Comparison of ENCODE assay signal across 12 cellular contexts in the genomic region with DNA sequence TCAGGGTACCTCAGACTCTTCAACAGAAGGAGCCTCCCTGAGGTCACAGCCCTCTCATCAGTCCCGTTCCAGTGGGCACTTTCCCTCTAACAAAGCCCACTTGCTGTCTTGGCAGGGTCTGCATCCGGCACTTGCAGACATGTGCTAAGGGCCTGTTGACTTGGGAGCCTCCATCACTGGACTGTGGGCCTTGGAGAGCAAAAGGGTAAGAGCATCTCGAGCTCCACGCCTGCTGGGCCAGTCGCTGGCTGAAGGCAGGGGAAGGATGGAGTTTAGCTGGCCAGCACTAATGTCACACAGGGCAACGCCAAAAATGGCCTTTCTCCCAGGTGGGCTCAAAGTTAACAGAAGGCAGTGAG. TPM values are rescaled to one million over a fixed set of nuclear protein-coding genes. Genes with fewer than 3 reads are reported as not detected.
DNase-seq lines count a peak whose midpoint lies in the region; ATAC-seq lines count a peak whose summit lies in the region.
"Had no signal": no experiment of that assay in that cellular context is flagged by ENCODE, and none has a peak within 500 bp of the region (broad histone marks: within the 10 kb centered on the region; RNA-seq: fewer than 3 reads in every experiment).

No MANE protein-coding gene starts in this region.

- no peaks in the 10 kb centered on the region for H3K9me3 Mint-ChIP-seq in activated naive CD4-positive, alpha-beta T cell treated with anti-CD3 and anti-CD28 coated beads, Interleukin-2, amount 50 U/mL, for 24 hours
- no peaks in the 10 kb centered on the region for H3K9me3 Mint-ChIP-seq in activated naive CD8-positive, alpha-beta T cell treated with anti-CD3 and anti-CD28 coated beads, Interleukin-2, amount 10 ng/mL, durations not matched to agents 7 days and 5 days

- peaks cover 47% of the 10 kb centered on the region for H3K4me1 Mint-ChIP-seq in activated naive CD4-positive, alpha-beta T cell treated with anti-CD3 and anti-CD28 coated beads, Interleukin-2, amount 50 U/mL, for 24 hours
- peaks cover 32% of the 10 kb centered on the region for H3K4me1 Mint-ChIP-seq in activated naive CD8-positive, alpha-beta T cell treated with anti-CD3 and anti-CD28 coated beads, Interleukin-2, amount 10 ng/mL, durations not matched to agents 7 days and 5 days

- H3K79me1 ChIP-seq in mesenchymal stem cell (replicated peaks; ENCODE audit: low read length, poor library complexity, severe bottlenecking), result peaks cover 6% of the 10 kb centered on the region

- H2BK5ac ChIP-seq in mesenchymal stem cell (ENCODE audit: low read depth, low read length, poor library complexity, severe bottlenecking), result no peak overlapping the region

- no peak overlapping the region for H3K9ac ChIP-seq in mesenchymal stem cell (ENCODE audit: low read length)
- H3K9ac ChIP-seq in Karpas-422 (ENCODE audit: low read length), result no peak overlapping the region

- H2BK15ac ChIP-seq in mesenchymal stem cell (ENCODE audit: low read depth, poor library complexity, severe bottlenecking), result no peak overlapping the region

- peak overlapping the region; percentile 64 for H2AK5ac ChIP-seq in mesenchymal stem cell (ENCODE audit: low read length, severe bottlenecking)

- intact Hi-C loops in Right ventricle myocardium inferior (cut with DNase I), result no loop called here

- no peak for ATAC-seq in activated naive CD8-positive, alpha-beta T cell treated with anti-CD3 and anti-CD28 coated beads, Interleukin-2, amount 10 ng/mL, durations not matched to agents 7 days and 5 days (ENCODE audit: low read depth)
- ATAC-seq in Right ventricle myocardium inferior, result no peak

- POLR2A ChIA-PET in activated naive CD8-positive, alpha-beta T cell treated with anti-CD3 and anti-CD28 coated beads, Interleukin-2, amount 10 ng/mL, durations not matched to agents 7 days and 5 days (lab: Charles Lee), result no interaction called here

- peak overlapping the region; percentile 9 for H3K27ac Mint-ChIP-seq in activated naive CD4-positive, alpha-beta T cell treated with anti-CD3 and anti-CD28 coated beads, Interleukin-2, amount 50 U/mL, for 24 hours
- peak overlapping the region; percentile 66 for H3K27ac Mint-ChIP-seq in activated naive CD8-positive, alpha-beta T cell treated with anti-CD3 and anti-CD28 coated beads, Interleukin-2, amount 10 ng/mL, durations not matched to agents 7 days and 5 days

- H3K9me3 ChIP-seq in mesenchymal stem cell (ENCODE audit: control insufficient read depth, low read length) (no peaks in the 10 kb centered on the region), thymus (ENCODE audit: control insufficient read depth) (no peaks in the 10 kb centered on the region), Karpas-422 (ENCODE audit: low read length) (no peaks in the 10 kb centered on the region)
- H3K9me3 ChIP-seq: esophagus squamous epithelium had no signal

- peaks cover 19% of the 10 kb centered on the region for H3K79me2 ChIP-seq in Karpas-422 (ENCODE audit: low read length)

- H3K4me1 ChIP-seq in mesenchymal stem cell (ENCODE audit: control insufficient read depth, insufficient read depth, low read depth, low read length) (peaks cover 27% of the 10 kb centered on the region), thymus (ENCODE audit: control insufficient read depth, insufficient read depth, low read length) (peaks cover 15% of the 10 kb centered on the region), Karpas-422 (ENCODE audit: low read length) (peaks cover 23% of the 10 kb centered on the region)

- no peak for DNase-seq in activated naive CD4-positive, alpha-beta T cell (lab: John Stamatoyannopoulos, UW)
- no peak for DNase-seq in activated naive CD8-positive, alpha-beta T cell treated with anti-CD3 and anti-CD28 coated beads, Interleukin-2, amount 10 ng/mL, durations not matched to agents 7 days and 5 days
- DNase-seq in mesenchymal stem cell (no peak), Karpas-422 (no peak), hypothalamus (lab: John Stamatoyannopoulos, UW) (no peak), Right ventricle myocardium inferior (ENCODE audit: missing footprints) (no peak)
- DNase-seq: activated CD8-positive, alpha-beta memory T cell treated with anti-CD3 and anti-CD28 coated beads, Interleukin-2, amount 50 U/mL, for 4 hours; esophagus squamous epithelium; NCI-H345; PC-9 had no signal

- H3K27ac ChIP-seq in mesenchymal stem cell (ENCODE audit: low read length, poor library complexity, severe bottlenecking) (no peak overlapping the region), thymus (ENCODE audit: low read depth) (peak overlapping the region; percentile 59), Karpas-422 (ENCODE audit: low read length) (no peak overlapping the region)
- H3K27ac ChIP-seq: PC-9 had no signal

- peaks cover 4% of the 10 kb centered on the region for H3K36me3 Mint-ChIP-seq in activated naive CD4-positive, alpha-beta T cell treated with anti-CD3 and anti-CD28 coated beads, Interleukin-2, amount 50 U/mL, for 24 hours
- peaks cover 12% of the 10 kb centered on the region for H3K36me3 Mint-ChIP-seq in activated naive CD8-positive, alpha-beta T cell treated with anti-CD3 and anti-CD28 coated beads, Interleukin-2, amount 10 ng/mL, durations not matched to agents 7 days and 5 days

- no peaks in the 10 kb centered on the region for H3K9me2 ChIP-seq in Karpas-422 (replicated peaks; ENCODE audit: insufficient read depth, low read length)

- H3K23ac ChIP-seq in mesenchymal stem cell (ENCODE audit: low read length in 2 of 2), result peak overlapping the region in 1 of 2 experiments; percentile 34

- 84% methylated on average over 6 of the region's 6 CpGs for WGBS in mesenchymal stem cell
- 98% methylated on average over 6 of the region's 6 CpGs for WGBS in thymus

- H3K36me3 ChIP-seq in mesenchymal stem cell (ENCODE audit: control insufficient read depth in 1 of 2, insufficient read depth in 2 of 2, low read depth in 1 of 2, low read length in 2 of 2), result peaks cover 0 to 13% of the 10 kb centered on the region in 2 experiments
- H3K36me3 ChIP-seq in thymus (ENCODE audit: control insufficient read depth, insufficient read depth), result peaks cover 4% of the 10 kb centered on the region
- H3K36me3 ChIP-seq in Karpas-422 (ENCODE audit: insufficient read depth, low read length), result peaks cover 13% of the 10 kb centered on the region

- H3K4me2 ChIP-seq in mesenchymal stem cell (ENCODE audit: low read length, poor library complexity, severe bottlenecking) (no peak overlapping the region), Karpas-422 (ENCODE audit: low read depth, low read length, poor library complexity, severe bottlenecking) (no peak overlapping the region)
- H3K4me2 ChIP-seq: PC-9 had no signal

- no peaks in the 10 kb centered on the region for H4K20me1 ChIP-seq in Karpas-422 (ENCODE audit: insufficient read depth, low read depth, low read length)

- H3K18ac ChIP-seq in mesenchymal stem cell (ENCODE audit: low read depth in 1 of 2, low read length in 2 of 2), result no peak overlapping the region

- no peak overlapping the region for H2BK12ac ChIP-seq in mesenchymal stem cell (ENCODE audit: low read length in 2 of 2)

- H2BK120ac ChIP-seq in mesenchymal stem cell (ENCODE audit: low read depth, low read length), result no peak overlapping the region

- H2AFZ ChIP-seq in mesenchymal stem cell (ENCODE audit: low read depth, low read length), result no peak overlapping the region
- H2AFZ ChIP-seq in Karpas-422 (ENCODE audit: low read length), result no peak overlapping the region
- H2AFZ ChIP-seq: PC-9 had no signal

- H3K4me3 ChIP-seq in mesenchymal stem cell (ENCODE audit: insufficient read depth in 1 of 2, low read depth in 1 of 2, low read length in 2 of 2) (no peak overlapping the region), thymus (ENCODE audit: low read length) (no peak overlapping the region), Karpas-422 (ENCODE audit: low read length) (no peak overlapping the region)
- H3K4me3 ChIP-seq: PC-9 had no signal

- no peak overlapping the region for H3K4ac ChIP-seq in mesenchymal stem cell (ENCODE audit: low read depth in 1 of 2, low read length in 2 of 2)

- no peak overlapping the region for H4K8ac ChIP-seq in mesenchymal stem cell (ENCODE audit: low read length)

- H3K4me3 Mint-ChIP-seq in activated naive CD4-positive, alpha-beta T cell treated with anti-CD3 and anti-CD28 coated beads, Interleukin-2, amount 50 U/mL, for 24 hours, result peak overlapping the region; percentile 42
- H3K4me3 Mint-ChIP-seq in activated naive CD8-positive, alpha-beta T cell treated with anti-CD3 and anti-CD28 coated beads, Interleukin-2, amount 10 ng/mL, durations not matched to agents 7 days and 5 days, result no peak overlapping the region

- H3K27me3 Mint-ChIP-seq in activated naive CD4-positive, alpha-beta T cell treated with anti-CD3 and anti-CD28 coated beads, Interleukin-2, amount 50 U/mL, for 24 hours, result no peaks in the 10 kb centered on the region
- no peaks in the 10 kb centered on the region for H3K27me3 Mint-ChIP-seq in activated naive CD8-positive, alpha-beta T cell treated with anti-CD3 and anti-CD28 coated beads, Interleukin-2, amount 10 ng/mL, durations not matched to agents 7 days and 5 days

- H3K14ac ChIP-seq in mesenchymal stem cell (ENCODE audit: low read length in 2 of 2), result no peak overlapping the region

- H3K27me3 ChIP-seq in mesenchymal stem cell (ENCODE audit: control insufficient read depth in 1 of 2, insufficient read depth in 1 of 2, low read length in 2 of 2), result no peaks in the 10 kb centered on the region
- no peaks in the 10 kb centered on the region for H3K27me3 ChIP-seq in thymus (ENCODE audit: control insufficient read depth, insufficient read depth)
- H3K27me3 ChIP-seq in Karpas-422 (ENCODE audit: low read length), result no peaks in the 10 kb centered on the region
- H3K27me3 ChIP-seq: esophagus squamous epithelium had no signal

- peak overlapping the region; percentile 56 for H4K91ac ChIP-seq in mesenchymal stem cell (ENCODE audit: low read length)

RNA-seq across cellular contexts. Expression of a gene that starts 2.2 kb away (rescaled TPM):
- 100 to 1,000 TPM in 1 of 2 experiments, 10 to 100 TPM in 1; 96.2 to 101 TPM for total RNA-seq in activated naive CD8-positive, alpha-beta T cell treated with anti-CD3 and anti-CD28 coated beads, Interleukin-2, amount 10 ng/mL, durations not matched to agents 7 days and 5 days
- 15.1 TPM for polyA plus RNA-seq in mesenchymal stem cell (2013, experiment 1 of 2)
- polyA plus RNA-seq in mesenchymal stem cell (2013, experiment 2 of 2), result 14.0 TPM
- 10.9 TPM for polyA plus RNA-seq in thymus
- 70.9 and 76.5 TPM in 2 replicates for total RNA-seq in Karpas-422 (2014; rRNA removed; shearing (Covaris generic); ENCODE audit: low replicate concordance)
- total RNA-seq in Right ventricle myocardium inferior, result 36.1 TPM

RNA-seq across cellular contexts. Expression of a gene that starts 44.6 kb away (rescaled TPM):
- 1 to 10 TPM; 1.9 to 2.3 TPM for total RNA-seq in activated naive CD8-positive, alpha-beta T cell treated with anti-CD3 and anti-CD28 coated beads, Interleukin-2, amount 10 ng/mL, durations not matched to agents 7 days and 5 days
- polyA plus RNA-seq in mesenchymal stem cell (2013, experiment 1 of 2), result 16.1 TPM
- 16.0 TPM for polyA plus RNA-seq in mesenchymal stem cell (2013, experiment 2 of 2)
- polyA plus RNA-seq in thymus, result 1.7 TPM
- 2.4 and 3.6 TPM in 2 replicates for total RNA-seq in Karpas-422 (2014; rRNA removed; shearing (Covaris generic); ENCODE audit: low replicate concordance)
- 4.3 TPM for total RNA-seq in Right ventricle myocardium inferior
